In the genomic region with DNA sequence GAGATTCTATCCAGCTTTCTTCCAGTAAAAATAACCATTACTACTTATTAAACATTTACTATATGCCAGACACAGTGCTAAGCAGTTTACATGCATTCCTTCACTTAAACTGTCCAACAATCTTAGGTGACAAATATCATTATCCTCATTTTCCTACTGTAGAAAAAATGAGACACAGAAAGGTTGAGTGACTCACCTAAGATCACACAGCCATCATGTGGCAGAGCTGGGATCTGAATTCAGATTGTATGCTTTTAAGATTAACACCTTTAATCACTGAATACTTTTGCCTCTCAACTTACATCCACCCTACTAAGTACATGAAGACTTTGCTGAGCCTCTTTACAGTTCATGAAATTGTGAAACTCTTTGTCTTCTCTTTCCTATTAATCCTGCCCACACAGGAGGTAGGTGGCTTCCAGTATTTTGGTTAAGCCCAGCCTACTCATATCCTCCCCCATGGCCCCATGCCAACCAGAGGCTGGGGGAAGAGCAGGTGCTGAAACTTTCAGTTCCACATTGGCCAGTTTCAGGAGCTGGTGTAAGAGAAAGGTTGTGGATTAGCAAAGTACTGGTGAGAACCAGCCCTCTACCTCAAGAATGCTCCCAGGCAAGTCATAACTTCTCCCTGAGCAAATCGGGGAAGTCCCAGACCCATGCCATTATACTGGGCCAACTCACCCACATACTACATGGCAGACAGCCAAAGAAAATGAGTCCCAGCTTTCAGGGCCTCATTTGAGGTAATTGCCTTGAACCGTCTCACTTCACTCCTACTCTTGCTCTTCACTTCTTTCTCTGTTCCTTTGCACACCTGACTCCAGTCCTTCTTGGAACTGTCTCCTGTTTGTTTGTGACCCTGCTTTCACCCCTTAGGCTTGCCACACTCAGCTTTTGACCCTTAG, we compare ENCODE assay signal across 9 cellular contexts.
DNase-seq lines count a peak whose midpoint lies in the region; ATAC-seq, FAIRE-seq and TF ChIP-seq lines count a peak whose summit lies in the region.
"Had no signal": no experiment of that assay in that cellular context is flagged by ENCODE, and none has a peak within 500 bp of the region (broad histone marks: within the 10 kb centered on the region; RNA-seq: fewer than 3 reads in every experiment).

No MANE protein-coding gene starts in this region.

- CTCF ChIA-PET in HepG2 (lab: Yijun Ruan, JAX; ENCODE audit: low intra/inter-chr PET ratio, low total read pairs): no interaction called here

- H3K36me3 ChIP-seq in HepG2 (replicated peaks in 1 of 2; ENCODE audit: control insufficient read depth in 1 of 2, insufficient read depth in 2 of 2, low read length in 2 of 2): no peaks in the 10 kb centered on the region

- H2AFZ ChIP-seq in HepG2 (ENCODE audit: low read length): no peak overlapping the region

- FAIRE-seq in H54 (lab: Jason Lieb, UNC) (no peak), HepG2 (lab: Jason Lieb, UNC) (no peak)
- FAIRE-seq: endothelial cell of umbilical vein had no signal

- no peaks in the 10 kb centered on the region for H4K20me1 ChIP-seq in HepG2 (ENCODE audit: insufficient read depth, low read length)

- H3K4me1 ChIP-seq in HepG2 (ENCODE audit: insufficient read depth, low read length): no peaks in the 10 kb centered on the region

- no TSS peak for BruUV-seq in HepG2 (replicated peaks; lab: Mats Ljungman, UMichigan)

- no peaks in the 10 kb centered on the region for H3K79me2 ChIP-seq in HepG2 (ENCODE audit: insufficient read depth, low read length)

- ATAC-seq in GM18867 (IDR thresholded peaks at IDR 0.05; ENCODE audit: unreplicated experiment) (peak; percentile 94), HepG2 (no peak)

- H3K9ac ChIP-seq in HepG2 (ENCODE audit: insufficient read depth, low read depth, low read length): no peak overlapping the region

- TF ChIP-seq EP300 in HepG2 (IDR thresholded peaks at IDR 0.05; ENCODE audit: low read depth in 2 of 2, low read length in 2 of 2): no peak
- TF ChIP-seq EP300 in HepG2 (CRISPR knock-in tag; IDR thresholded peaks at IDR 0.05; ENCODE audit: borderline replicate concordance): no peak

- in situ Hi-C loops in HepG2 (cut with HindIII; ENCODE audit: extremely low pct_ligation_motif_present, low pct_unique_long_range_greater_than_20kb): no loop called here

- no peak overlapping the region for H3K4me2 ChIP-seq in HepG2 (ENCODE audit: low read depth, low read length)

- no peak for TF ChIP-seq RAD21 in HepG2 (CRISPR knock-in tag; IDR thresholded peaks at IDR 0.05)

- intact Hi-C loops in posterior vena cava (cut with DNase I): no loop called here
- intact Hi-C loops in HepG2 (cut with micrococcal nuclease; ENCODE audit: unreplicated experiment): no loop called here

- 0% methylated on average over 1 of the region's 2 CpGs for WGBS in HepG2 (ENCODE audit: low lambda C conversion rate)

- peak; percentile 2 for DNase-seq in H54 (ENCODE audit: insufficient read length, low spot score)
- peak; percentile 24 for DNase-seq in LoVo (ENCODE audit: low spot score)
- DNase-seq in epithelial cell of prostate (ENCODE audit: low read depth, low spot score): peak; percentile 88
- no peak for DNase-seq in posterior vena cava (ENCODE audit: low spot score)
- no peak for DNase-seq in AG08395 (ENCODE audit: low spot score)
- no peak for DNase-seq in HepG2 (ENCODE audit: low spot score)
- DNase-seq in hypothalamus (lab: John Stamatoyannopoulos, UW): no peak

- H3K4me3 ChIP-seq in HepG2 (replicated peaks in 1 of 3; ENCODE audit: insufficient read depth in 1 of 3, low read depth in 2 of 3, low read length in 3 of 3): no peak overlapping the region

- TF ChIP-seq POLR2A in H54 (IDR thresholded peaks at IDR 0.05; ENCODE audit: low read depth, low read length): no peak
- TF ChIP-seq POLR2A in HepG2 (IDR thresholded peaks at IDR 0.05; ENCODE audit: insufficient read depth in 1 of 2, low read depth in 2 of 2, low read length in 2 of 2): no peak

- peak overlapping the region; percentile 39 for H3K27ac ChIP-seq in epithelial cell of prostate
- H3K27ac ChIP-seq in HepG2 (ENCODE audit: extremely low read length, insufficient read depth, low read length): no peak overlapping the region

- no peaks in the 10 kb centered on the region for H3K9me3 ChIP-seq in HepG2 (ENCODE audit: low read length)

- POLR2A ChIA-PET in HepG2 (lab: Yijun Ruan, JAX): no interaction called here

- TF ChIP-seq CTCF in HepG2 (CRISPR knock-in tag; IDR thresholded peaks at IDR 0.05): no peak

- H3K27me3 ChIP-seq in HepG2 (ENCODE audit: control insufficient read depth in 1 of 2, insufficient read depth in 2 of 2, low read length in 2 of 2): no peaks in the 10 kb centered on the region

TF ChIP-seq in HepG2, 621 proteins besides CTCF, POLR2A, EP300 and RAD21:
- TF ChIP-seq ZNF773 (CRISPR knock-in tag; IDR thresholded peaks at IDR 0.05; ENCODE audit: borderline replicate concordance) (no peak), RFX5 (IDR thresholded peaks at IDR 0.05; ENCODE audit: low read depth, low read length) (no peak), ZNF138 (CRISPR knock-in tag; IDR thresholded peaks at IDR 0.05; ENCODE audit: low read depth) (no peak), FOXA3 (CRISPR knock-in tag; IDR thresholded peaks at IDR 0.05) (no peak), HMG20A (CRISPR knock-in tag; IDR thresholded peaks at IDR 0.05; ENCODE audit: borderline replicate concordance) (no peak), ZNF775 (CRISPR knock-in tag; IDR thresholded peaks at IDR 0.05; ENCODE audit: borderline replicate concordance) (no peak), ZNF264 (CRISPR knock-in tag; IDR thresholded peaks at IDR 0.05) (no peak), ZUFSP (CRISPR knock-in tag; IDR thresholded peaks at IDR 0.05; ENCODE audit: borderline replicate concordance) (no peak), SRSF1 (optimal IDR thresholded peaks at IDR 0.05; ENCODE audit: low read depth, low read length) (no peak)
- TF ChIP-seq, protein P1, sequence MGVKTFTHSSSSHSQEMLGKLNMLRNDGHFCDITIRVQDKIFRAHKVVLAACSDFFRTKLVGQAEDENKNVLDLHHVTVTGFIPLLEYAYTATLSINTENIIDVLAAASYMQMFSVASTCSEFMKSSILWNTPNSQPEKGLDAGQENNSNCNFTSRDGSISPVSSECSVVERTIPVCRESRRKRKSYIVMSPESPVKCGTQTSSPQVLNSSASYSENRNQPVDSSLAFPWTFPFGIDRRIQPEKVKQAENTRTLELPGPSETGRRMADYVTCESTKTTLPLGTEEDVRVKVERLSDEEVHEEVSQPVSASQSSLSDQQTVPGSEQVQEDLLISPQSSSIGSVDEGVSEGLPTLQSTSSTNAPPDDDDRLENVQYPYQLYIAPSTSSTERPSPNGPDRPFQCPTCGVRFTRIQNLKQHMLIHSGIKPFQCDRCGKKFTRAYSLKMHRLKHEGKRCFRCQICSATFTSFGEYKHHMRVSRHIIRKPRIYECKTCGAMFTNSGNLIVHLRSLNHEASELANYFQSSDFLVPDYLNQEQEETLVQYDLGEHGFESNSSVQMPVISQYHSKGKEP (CRISPR knock-in tag; IDR thresholded peaks at IDR 0.05): no peak
- TF ChIP-seq, protein P2, sequence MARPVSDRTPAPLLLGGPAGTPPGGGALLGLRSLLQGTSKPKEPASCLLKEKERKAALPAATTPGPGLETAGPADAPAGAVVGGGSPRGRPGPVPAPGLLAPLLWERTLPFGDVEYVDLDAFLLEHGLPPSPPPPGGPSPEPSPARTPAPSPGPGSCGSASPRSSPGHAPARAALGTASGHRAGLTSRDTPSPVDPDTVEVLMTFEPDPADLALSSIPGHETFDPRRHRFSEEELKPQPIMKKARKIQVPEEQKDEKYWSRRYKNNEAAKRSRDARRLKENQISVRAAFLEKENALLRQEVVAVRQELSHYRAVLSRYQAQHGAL (CRISPR knock-in tag; IDR thresholded peaks at IDR 0.05; ENCODE audit: not compliant biosample characterization): no peak

Comparison
In these comparisons a context has a peak if more than half of its experiments do, and no peak if none do; other contexts are left out.
1. DNase-seq: peak in H54 (single experiment), LoVo (single experiment) and epithelial cell of prostate (single experiment); none in posterior vena cava (single experiment), AG08395 (single experiment), HepG2 (single experiment) and hypothalamus (0 of 51).